Comparison of ENCODE assay signal across 1 cellular context in the genomic region with DNA sequence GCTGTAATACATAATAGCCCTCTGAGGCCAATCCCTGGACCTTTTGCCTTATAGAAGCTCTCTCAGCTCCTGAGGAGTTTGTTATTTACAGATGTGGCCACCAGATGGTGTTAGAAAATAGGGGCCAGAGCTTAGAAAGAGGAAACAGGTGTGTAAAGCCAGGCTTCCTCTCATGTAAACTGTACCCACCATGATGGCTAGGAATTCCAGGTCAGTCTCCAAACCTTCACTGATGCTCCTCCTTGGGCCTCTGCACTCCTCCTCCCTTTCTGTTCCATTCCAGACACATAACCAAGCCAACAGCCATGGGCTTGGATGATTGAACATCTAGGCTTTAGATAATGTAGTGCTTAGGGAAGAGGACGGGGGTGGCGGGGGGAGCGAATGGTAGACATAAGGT.
TF ChIP-seq lines count a peak whose summit lies in the region.

No MANE protein-coding gene starts in this region.

TF ChIP-seq in HEK293T, 16 proteins besides CTCF, POLR2A, EP300 and RAD21 (continued from another document):
- TF ChIP-seq, protein P1, sequence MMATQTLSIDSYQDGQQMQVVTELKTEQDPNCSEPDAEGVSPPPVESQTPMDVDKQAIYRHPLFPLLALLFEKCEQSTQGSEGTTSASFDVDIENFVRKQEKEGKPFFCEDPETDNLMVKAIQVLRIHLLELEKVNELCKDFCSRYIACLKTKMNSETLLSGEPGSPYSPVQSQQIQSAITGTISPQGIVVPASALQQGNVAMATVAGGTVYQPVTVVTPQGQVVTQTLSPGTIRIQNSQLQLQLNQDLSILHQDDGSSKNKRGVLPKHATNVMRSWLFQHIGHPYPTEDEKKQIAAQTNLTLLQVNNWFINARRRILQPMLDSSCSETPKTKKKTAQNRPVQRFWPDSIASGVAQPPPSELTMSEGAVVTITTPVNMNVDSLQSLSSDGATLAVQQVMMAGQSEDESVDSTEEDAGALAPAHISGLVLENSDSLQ (IDR thresholded peaks at IDR 0.05), result no peak
